Comparison of ENCODE assay signal across 8 cellular contexts in the genomic region with DNA sequence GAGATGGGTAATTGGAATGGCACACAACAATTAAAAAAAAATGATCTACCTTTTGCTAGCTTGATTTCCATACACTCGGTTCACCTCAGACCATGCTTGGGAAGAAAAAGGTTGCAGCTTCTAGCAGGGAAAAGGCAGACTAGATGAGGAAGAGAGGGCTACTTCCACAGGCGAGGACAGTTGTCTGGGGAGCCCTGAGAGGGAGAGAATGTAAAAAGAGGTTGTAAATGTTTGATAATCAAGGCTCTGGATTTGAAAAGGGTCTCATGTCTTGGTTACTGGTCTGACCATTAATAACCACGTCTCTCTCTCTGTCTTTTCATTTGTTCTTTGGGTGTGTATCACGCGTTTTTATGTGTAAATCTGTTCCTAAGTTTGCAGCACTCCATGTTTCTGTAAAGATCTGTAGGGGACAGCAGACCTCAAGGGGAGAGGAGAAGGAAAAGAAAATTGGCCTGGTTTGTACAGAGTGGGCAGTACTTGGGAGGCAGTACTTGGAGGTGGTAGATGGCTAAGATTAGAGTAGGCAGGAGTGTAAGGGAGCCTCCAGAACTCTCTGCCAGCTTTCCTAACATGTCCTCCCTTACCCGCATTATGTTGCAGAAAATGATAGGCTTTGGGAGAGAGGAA. TPM values are rescaled to one million over a fixed set of nuclear protein-coding genes. Genes with fewer than 3 reads are reported as not detected.
DNase-seq lines count a peak whose midpoint lies in the region; ATAC-seq and TF ChIP-seq lines count a peak whose summit lies in the region.

No MANE protein-coding gene starts in this region.

- H3K9me2 ChIP-seq in OCI-LY1 (ENCODE audit: low read depth, low read length) = no peaks in the 10 kb centered on the region

- H3K4me2 ChIP-seq in OCI-LY1 (ENCODE audit: low read length) = peak overlapping the region; percentile 88

- CTCF ChIA-PET in HEK293 (lab: Yijun Ruan, JAX) = interaction anchor here (1.5 kb wide), 1 partner anchor 15 kb away, joined by 4 read pairs; no protein-coding TSS in a partner anchor

- peaks cover 0 to 23% of the 10 kb centered on the region in 2 experiments; a peak in 1 of 3 replicates for H3K36me3 ChIP-seq in HEK293 (ENCODE audit: control insufficient read depth in 2 of 2, insufficient read depth in 1 of 2, low read length in 2 of 2)
- peaks cover 10% of the 10 kb centered on the region for H3K36me3 ChIP-seq in OCI-LY1 (ENCODE audit: insufficient read depth, low read length)
- peaks cover 7% of the 10 kb centered on the region for H3K36me3 ChIP-seq in ectodermal cell (ENCODE audit: control insufficient read depth, insufficient read depth, low read length)
- H3K36me3 ChIP-seq in aorta (ENCODE audit: control insufficient read depth in 1 of 2, insufficient read depth in 2 of 2, low read length in 1 of 2) = no peaks in the 10 kb centered on the region

- TF ChIP-seq CTCF in GM12864 (IDR thresholded peaks at IDR 0.05; ENCODE audit: low read depth, low read length, missing control alignments) (no peak), HEK293 (tag by site-specific recombination; IDR thresholded peaks at IDR 0.05) (no peak), OCI-LY1 (IDR thresholded peaks at IDR 0.05; ENCODE audit: low read length) (no peak)

- H3K9me3 ChIP-seq in HEK293 (ENCODE audit: control insufficient read depth, insufficient read depth, low read depth, low read length) (no peaks in the 10 kb centered on the region), OCI-LY1 (ENCODE audit: low read length) (no peaks in the 10 kb centered on the region), ectodermal cell (ENCODE audit: control insufficient read depth, low read length) (no peaks in the 10 kb centered on the region), mononuclear cell (ENCODE audit: low read depth, low read length) (no peaks in the 10 kb centered on the region), aorta (ENCODE audit: control insufficient read depth, low read length) (no peaks in the 10 kb centered on the region)

- H2AFZ ChIP-seq in OCI-LY1 (ENCODE audit: low read length) = no peak overlapping the region

- POLR2A ChIA-PET in HEK293 (lab: Yijun Ruan, JAX) = interaction anchor here (1.0 to 1.3 kb wide), 3 partner anchors 10 to 59 kb away, joined by 3 to 4 read pairs (median 3); no protein-coding TSS in a partner anchor

- H3F3A ChIP-seq in OCI-LY1 (ENCODE audit: insufficient read depth, low read length) = no peaks in the 10 kb centered on the region

- intact Hi-C loops in aorta (cut with DNase I) = loop anchor here (1.0 to 10.0 kb wide), 4 partner anchors 52 to 265 kb away; a partner anchor contains a TSS

- H3K4me1 ChIP-seq in HEK293 (ENCODE audit: control insufficient read depth, insufficient read depth, low read length) (no peaks in the 10 kb centered on the region), OCI-LY1 (ENCODE audit: insufficient read depth, low read length, severe bottlenecking) (peaks cover 16% of the 10 kb centered on the region), ectodermal cell (ENCODE audit: control insufficient read depth, insufficient read depth, low read length) (no peaks in the 10 kb centered on the region), mononuclear cell (ENCODE audit: insufficient read depth, low read length) (peaks cover 12% of the 10 kb centered on the region), aorta (ENCODE audit: control insufficient read depth in 1 of 2, insufficient read depth in 2 of 2, low read length in 2 of 2) (no peaks in the 10 kb centered on the region)

- H3K27ac ChIP-seq in HEK293 (ENCODE audit: extremely low read depth, low read depth, low read length) (no peak overlapping the region), OCI-LY1 (ENCODE audit: low read depth, low read length, poor library complexity, severe bottlenecking) (peak overlapping the region; percentile 49), ectodermal cell (ENCODE audit: insufficient read depth, low read depth, low read length, poor library complexity, severe bottlenecking) (no peak overlapping the region), aorta (ENCODE audit: low read depth in 1 of 2, low read length in 2 of 2) (peak overlapping the region in 1 of 2 donors; percentile 97)

- H3K27me3 ChIP-seq in OCI-LY1 (ENCODE audit: insufficient read depth, low read length) = no peaks in the 10 kb centered on the region
- H3K27me3 ChIP-seq in ectodermal cell (ENCODE audit: control insufficient read depth, insufficient read depth, low read length, poor library complexity, severe bottlenecking) = no peaks in the 10 kb centered on the region
- no peaks in the 10 kb centered on the region for H3K27me3 ChIP-seq in mononuclear cell (ENCODE audit: insufficient read depth, low read length)
- H3K27me3 ChIP-seq in aorta (ENCODE audit: control insufficient read depth in 1 of 2, insufficient read depth in 2 of 2, low read length in 1 of 2) = no peaks in the 10 kb centered on the region

- no peak for DNase-seq in GM12864 (ENCODE audit: low read depth)
- no peak for DNase-seq in aorta
- DNase-seq in KG1 (lab: John Stamatoyannopoulos, UW) = no peak
- no peak for DNase-seq in SKM-1 (lab: John Stamatoyannopoulos, UW; ENCODE audit: unreplicated experiment)

- H3K9ac ChIP-seq in OCI-LY1 (ENCODE audit: low read length) = peak overlapping the region; percentile 84

- peak overlapping the region; percentile 74 for H3K4me3 ChIP-seq in GM12864 (ENCODE audit: low read depth, low read length)
- H3K4me3 ChIP-seq in HEK293 (ENCODE audit: low read depth, low read length) = peak overlapping the region; percentile 62
- H3K4me3 ChIP-seq in OCI-LY1 (ENCODE audit: low read depth, low read length, poor library complexity, severe bottlenecking) = peak overlapping the region; percentile 74
- peak overlapping the region; percentile 62 for H3K4me3 ChIP-seq in ectodermal cell (ENCODE audit: insufficient read depth, low read depth, low read length)
- H3K4me3 ChIP-seq in mononuclear cell (ENCODE audit: low read length) = peak overlapping the region; percentile 73
- peak overlapping the region; percentile 39 to 93 for H3K4me3 ChIP-seq in aorta (ENCODE audit: low read length in 2 of 2)

- 8 to 10% methylated on average over 3 to 5 of the region's 6 CpGs for WGBS in ectodermal cell, 2 experiments
- WGBS in aorta, 2 donors = 2 to 26% methylated on average over 6 of the region's 6 CpGs

- no peaks in the 10 kb centered on the region for H3K79me2 ChIP-seq in OCI-LY1 (ENCODE audit: insufficient read depth, low read length)

- peak; percentile 60 for ATAC-seq in aorta (ENCODE audit: low FRiP score)

- H4K20me1 ChIP-seq in OCI-LY1 (ENCODE audit: insufficient read depth, low read length) = no peaks in the 10 kb centered on the region

TF ChIP-seq in HEK293, 187 proteins besides CTCF, POLR2A, EP300 and RAD21 (continues in another document):
- TF ChIP-seq ZNF416 (tag by site-specific recombination; IDR thresholded peaks at IDR 0.05) = no peak
- TF ChIP-seq, protein P1, sequence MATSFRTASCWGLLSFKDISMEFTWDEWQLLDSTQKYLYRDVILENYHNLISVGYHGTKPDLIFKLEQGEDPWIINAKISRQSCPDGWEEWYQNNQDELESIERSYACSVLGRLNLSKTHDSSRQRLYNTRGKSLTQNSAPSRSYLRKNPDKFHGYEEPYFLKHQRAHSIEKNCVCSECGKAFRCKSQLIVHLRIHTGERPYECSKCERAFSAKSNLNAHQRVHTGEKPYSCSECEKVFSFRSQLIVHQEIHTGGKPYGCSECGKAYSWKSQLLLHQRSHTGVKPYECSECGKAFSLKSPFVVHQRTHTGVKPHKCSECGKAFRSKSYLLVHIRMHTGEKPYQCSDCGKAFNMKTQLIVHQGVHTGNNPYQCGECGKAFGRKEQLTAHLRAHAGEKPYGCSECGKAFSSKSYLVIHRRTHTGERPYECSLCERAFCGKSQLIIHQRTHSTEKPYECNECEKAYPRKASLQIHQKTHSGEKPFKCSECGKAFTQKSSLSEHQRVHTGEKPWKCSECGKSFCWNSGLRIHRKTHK (tag by site-specific recombination; IDR thresholded peaks at IDR 0.05) = no peak
- TF ChIP-seq, protein P2, sequence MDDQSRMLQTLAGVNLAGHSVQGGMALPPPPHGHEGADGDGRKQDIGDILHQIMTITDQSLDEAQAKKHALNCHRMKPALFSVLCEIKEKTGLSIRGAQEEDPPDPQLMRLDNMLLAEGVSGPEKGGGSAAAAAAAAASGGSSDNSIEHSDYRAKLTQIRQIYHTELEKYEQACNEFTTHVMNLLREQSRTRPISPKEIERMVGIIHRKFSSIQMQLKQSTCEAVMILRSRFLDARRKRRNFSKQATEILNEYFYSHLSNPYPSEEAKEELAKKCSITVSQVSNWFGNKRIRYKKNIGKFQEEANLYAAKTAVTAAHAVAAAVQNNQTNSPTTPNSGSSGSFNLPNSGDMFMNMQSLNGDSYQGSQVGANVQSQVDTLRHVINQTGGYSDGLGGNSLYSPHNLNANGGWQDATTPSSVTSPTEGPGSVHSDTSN (CRISPR knock-in tag; IDR thresholded peaks at IDR 0.05) = no peak
- TF ChIP-seq ZNF423 (tag by site-specific recombination; IDR thresholded peaks at IDR 0.05) = no peak
- TF ChIP-seq, protein P3, sequence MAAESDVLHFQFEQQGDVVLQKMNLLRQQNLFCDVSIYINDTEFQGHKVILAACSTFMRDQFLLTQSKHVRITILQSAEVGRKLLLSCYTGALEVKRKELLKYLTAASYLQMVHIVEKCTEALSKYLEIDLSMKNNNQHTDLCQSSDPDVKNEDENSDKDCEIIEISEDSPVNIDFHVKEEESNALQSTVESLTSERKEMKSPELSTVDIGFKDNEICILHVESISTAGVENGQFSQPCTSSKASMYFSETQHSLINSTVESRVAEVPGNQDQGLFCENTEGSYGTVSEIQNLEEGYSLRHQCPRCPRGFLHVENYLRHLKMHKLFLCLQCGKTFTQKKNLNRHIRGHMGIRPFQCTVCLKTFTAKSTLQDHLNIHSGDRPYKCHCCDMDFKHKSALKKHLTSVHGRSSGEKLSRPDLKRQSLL (tag by site-specific recombination; IDR thresholded peaks at IDR 0.05) = no peak

RNA-seq across cellular contexts. Expression of a gene that starts 0.8 kb away (rescaled TPM):
- 14.9 TPM for polyA plus RNA-seq in ectodermal cell (2013, experiment 1 of 4)
- polyA plus RNA-seq in ectodermal cell (2013, experiment 2 of 4) = 16.5 TPM
- polyA plus RNA-seq in ectodermal cell (2013, experiment 3 of 4) = 15.7 TPM
- polyA plus RNA-seq in ectodermal cell (2013, experiment 4 of 4) = 17.2 TPM
- total RNA-seq in mononuclear cell (16.4 TPM), aorta (1 to 10 TPM; 7.3 to 9.7 TPM)
- polyA plus RNA-seq in aorta = 1 to 10 TPM; 2.5 to 5.9 TPM

RNA-seq across cellular contexts. Expression of a gene that starts 51.2 kb away (rescaled TPM):
- 3.6 TPM for polyA plus RNA-seq in ectodermal cell (2013, experiment 1 of 4)
- polyA plus RNA-seq in ectodermal cell (2013, experiment 2 of 4) = 6.0 TPM
- 3.4 TPM for polyA plus RNA-seq in ectodermal cell (2013, experiment 3 of 4)
- 3.7 TPM for polyA plus RNA-seq in ectodermal cell (2013, experiment 4 of 4)
- total RNA-seq in mononuclear cell (23.3 TPM), aorta (10 to 100 TPM; 19.9 to 27.3 TPM)
- polyA plus RNA-seq in aorta = 10 to 100 TPM in 1 of 2 donors, 1 to 10 TPM in 1; 3.3 to 17.0 TPM
